20 cellular contexts compared by ENCODE assay signal in the genomic region with DNA sequence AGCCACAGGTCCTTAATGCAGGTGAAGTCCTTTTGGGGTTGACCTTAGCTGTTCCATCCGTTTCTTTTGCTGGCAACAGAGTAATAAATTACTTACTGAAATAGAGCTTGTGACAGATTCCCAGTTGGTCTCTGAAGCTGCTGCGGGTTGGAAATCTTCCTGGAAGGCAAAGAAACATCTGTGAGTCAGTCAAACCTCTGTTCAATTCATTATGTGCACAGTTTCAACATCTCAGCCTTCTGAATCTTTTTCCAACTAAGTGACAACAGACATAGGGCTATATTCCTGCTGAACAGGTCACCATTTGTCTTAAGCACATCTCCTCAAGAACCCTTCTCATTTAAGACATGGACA.
DNase-seq lines count a peak whose midpoint lies in the region; ATAC-seq, FAIRE-seq and TF ChIP-seq lines count a peak whose summit lies in the region.
"Had no signal": no experiment of that assay in that cellular context is flagged by ENCODE, and none has a peak within 500 bp of the region (broad histone marks: within the 10 kb centered on the region; RNA-seq: fewer than 3 reads in every experiment).

No MANE protein-coding gene starts in this region.

- no peaks in the 10 kb centered on the region for H3K9me3 Mint-ChIP-seq in activated naive CD8-positive, alpha-beta T cell treated with anti-CD3 and anti-CD28 coated beads for 36 hours
- H3K9me3 Mint-ChIP-seq: memory B cell had no signal

- no peaks in the 10 kb centered on the region for H3K79me2 ChIP-seq in endothelial cell of umbilical vein (ENCODE audit: control insufficient read depth, insufficient read depth, low read length)

- H3K4me1 ChIP-seq in endothelial cell of umbilical vein (ENCODE audit: control insufficient read depth, extremely low read depth, insufficient read depth, low read length) = peaks cover 6% of the 10 kb centered on the region
- H3K4me1 ChIP-seq: Peyer's patch had no signal

- H3K9ac ChIP-seq in endothelial cell of umbilical vein (replicated peaks; ENCODE audit: extremely low read depth, insufficient read depth, low read length) = no peak overlapping the region

- intact Hi-C loops in endothelial cell of umbilical vein (cut with micrococcal nuclease) = no loop called here
- intact Hi-C loops in head of caudate nucleus (cut with DNase I) = no loop called here

- H3K36me3 ChIP-seq in MG63 (no peaks in the 10 kb centered on the region), endothelial cell of umbilical vein (ENCODE audit: control insufficient read depth in 2 of 2, extremely low read depth in 1 of 2, insufficient read depth in 2 of 2, low read length in 2 of 2) (no peaks in the 10 kb centered on the region)
- H3K36me3 ChIP-seq: esophagus muscularis mucosa, Peyer's patch, stomach had no signal

- CTCF ChIA-PET in endothelial cell of umbilical vein (lab: Charles Lee) = interaction anchor here (1.0 to 1.3 kb wide), 2 partner anchors 12 to 70 kb away, joined by 3 to 4 read pairs; no protein-coding TSS in a partner anchor

- peak; percentile 69 for DNase-seq in AG09319 (ENCODE audit: extremely low read depth, low read depth)
- peak; percentile 48 for DNase-seq in MG63
- peak; percentile 54 for DNase-seq in endothelial cell of umbilical vein (ENCODE audit: low read depth, low spot score)
- DNase-seq in iris pigment epithelial cell (ENCODE audit: low read depth) = peak; percentile 66
- DNase-seq in activated naive CD8-positive, alpha-beta T cell treated with anti-CD3 and anti-CD28 coated beads for 36 hours = no peak
- no peak for DNase-seq in head of caudate nucleus
- no peak for DNase-seq in cerebellar nuclear complex (lab: John Stamatoyannopoulos, UW)
- DNase-seq: activated CD4-positive, alpha-beta T cell treated with anti-CD3 and anti-CD28 coated beads for 1 hour; activated CD8-positive, alpha-beta memory T cell treated with anti-CD3 and anti-CD28 coated beads, Interleukin-2, amount 50 U/mL, for 4 hours; NCI-H526; Peyer's patch; stomach; T-helper 1 cell had no signal

- FAIRE-seq in endothelial cell of umbilical vein (lab: Jason Lieb, UNC) = peak; percentile 57
- FAIRE-seq: colon, K562 had no signal

- H3K27me3 ChIP-seq in MG63 (no peaks in the 10 kb centered on the region), endothelial cell of umbilical vein (ENCODE audit: control insufficient read depth in 2 of 2, insufficient read depth in 2 of 2, low read length in 2 of 2) (no peaks in the 10 kb centered on the region)
- H3K27me3 ChIP-seq: esophagus muscularis mucosa, Peyer's patch, stomach had no signal

- H3K27ac ChIP-seq in endothelial cell of umbilical vein (ENCODE audit: insufficient read depth, low read depth, low read length) = no peak overlapping the region
- H3K27ac ChIP-seq: Peyer's patch, stomach had no signal

- H3K4me2 ChIP-seq in endothelial cell of umbilical vein (ENCODE audit: insufficient read depth, low read length) = no peak overlapping the region

- no peak overlapping the region for H3K27ac Mint-ChIP-seq in activated naive CD8-positive, alpha-beta T cell treated with anti-CD3 and anti-CD28 coated beads for 36 hours
- H3K27ac Mint-ChIP-seq: activated naive CD4-positive, alpha-beta T cell treated with anti-CD3 and anti-CD28 coated beads, Interleukin-2, amount 50 U/mL, for 72 hours; memory B cell had no signal

- dilution Hi-C loops in endothelial cell of umbilical vein (cut with MboI; ENCODE audit: extremely low pct_ligation_motif_present, low sequenced_read_pairs) = no loop called here

- H3K36me3 Mint-ChIP-seq in activated naive CD8-positive, alpha-beta T cell treated with anti-CD3 and anti-CD28 coated beads for 36 hours = no peaks in the 10 kb centered on the region
- H3K36me3 Mint-ChIP-seq: activated naive CD4-positive, alpha-beta T cell treated with anti-CD3 and anti-CD28 coated beads, Interleukin-2, amount 50 U/mL, for 72 hours; memory B cell had no signal

- BruUV-seq in endothelial cell of umbilical vein (replicated peaks; lab: Mats Ljungman, UMichigan) = no TSS peak

- POLR2A ChIA-PET in endothelial cell of umbilical vein (lab: Charles Lee) = no interaction called here

- H3K4me1 Mint-ChIP-seq in activated naive CD8-positive, alpha-beta T cell treated with anti-CD3 and anti-CD28 coated beads for 36 hours = no peaks in the 10 kb centered on the region
- H3K4me1 Mint-ChIP-seq: memory B cell had no signal

- H3K4me3 Mint-ChIP-seq in activated naive CD8-positive, alpha-beta T cell treated with anti-CD3 and anti-CD28 coated beads for 36 hours = no peak overlapping the region
- H3K4me3 Mint-ChIP-seq: memory B cell had no signal

- peaks cover 4% of the 10 kb centered on the region for H3K27me3 Mint-ChIP-seq in activated naive CD8-positive, alpha-beta T cell treated with anti-CD3 and anti-CD28 coated beads for 36 hours
- H3K27me3 Mint-ChIP-seq: memory B cell had no signal

- H3K9me3 ChIP-seq in MG63 (no peaks in the 10 kb centered on the region), endothelial cell of umbilical vein (replicated peaks; ENCODE audit: control insufficient read depth, insufficient read depth, low read length) (no peaks in the 10 kb centered on the region)
- H3K9me3 ChIP-seq: esophagus muscularis mucosa, Peyer's patch, stomach had no signal

- ATAC-seq in GM21529 (IDR thresholded peaks at IDR 0.05; ENCODE audit: unreplicated experiment) = no peak
- ATAC-seq: activated naive CD4-positive, alpha-beta T cell treated with anti-CD3 and anti-CD28 coated beads, Interleukin-2, amount 50 U/mL, for 72 hours; HCT116; K562 had no signal

- no peaks in the 10 kb centered on the region for H3K9me1 ChIP-seq in endothelial cell of umbilical vein (replicated peaks; ENCODE audit: control insufficient read depth, extremely low read depth, insufficient read depth, low read length)

- H4K20me1 ChIP-seq in endothelial cell of umbilical vein (replicated peaks; ENCODE audit: control insufficient read depth, extremely low read depth, insufficient read depth, low read length) = no peaks in the 10 kb centered on the region

- no peak overlapping the region for H2AFZ ChIP-seq in endothelial cell of umbilical vein (ENCODE audit: low read depth, low read length)

- TF ChIP-seq CTCF in AG09319 (IDR thresholded peaks at IDR 0.05; ENCODE audit: low read depth, low read length) (no peak), endothelial cell of umbilical vein (IDR thresholded peaks at IDR 0.05; ENCODE audit: extremely low read depth in 1 of 2, insufficient read depth in 1 of 2, low read depth in 1 of 2, low read length in 2 of 2) (no peak)

- H3K4me3 ChIP-seq in MG63 = no peak overlapping the region
- H3K4me3 ChIP-seq in endothelial cell of umbilical vein (replicated peaks in 1 of 3; ENCODE audit: insufficient read depth in 1 of 3, low read depth in 1 of 3, low read length in 3 of 3) = no peak overlapping the region
- H3K4me3 ChIP-seq: esophagus muscularis mucosa, K562, Peyer's patch, stomach had no signal

- no peak for TF ChIP-seq POLR2A in endothelial cell of umbilical vein (IDR thresholded peaks at IDR 0.05; ENCODE audit: low read depth, low read length)

TF ChIP-seq in endothelial cell of umbilical vein, 7 proteins besides CTCF, POLR2A, EP300 and RAD21:
- TF ChIP-seq MYC (IDR thresholded peaks at IDR 0.05; ENCODE audit: low read depth, low read length) (no peak), EZH2 (IDR thresholded peaks at IDR 0.05; ENCODE audit: borderline replicate concordance, low read depth, low read length, severe bottlenecking) (no peak), FOS (IDR thresholded peaks at IDR 0.05; ENCODE audit: borderline replicate concordance, insufficient read depth, low read length) (no peak), JUN (IDR thresholded peaks at IDR 0.05; ENCODE audit: borderline replicate concordance, insufficient read depth, insufficient read length, low read depth) (no peak), POLR2AphosphoS5 (IDR thresholded peaks at IDR 0.05; ENCODE audit: insufficient read depth, low read depth, low read length) (no peak), GATA2 (IDR thresholded peaks at IDR 0.05; ENCODE audit: insufficient read depth, insufficient read length, low read depth, low read length) (no peak)
- TF ChIP-seq, protein P1, sequence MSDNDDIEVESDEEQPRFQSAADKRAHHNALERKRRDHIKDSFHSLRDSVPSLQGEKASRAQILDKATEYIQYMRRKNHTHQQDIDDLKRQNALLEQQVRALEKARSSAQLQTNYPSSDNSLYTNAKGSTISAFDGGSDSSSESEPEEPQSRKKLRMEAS (IDR thresholded peaks at IDR 0.05; ENCODE audit: insufficient read depth, insufficient read length) = no peak
TF ChIP-seq in endothelial cell of umbilical vein: peak in this region for 0.

Comparison
In these comparisons a context has a peak if more than half of its experiments do, and no peak if none do; other contexts are left out.
1. DNase-seq: peak in AG09319 (single experiment), MG63 (single experiment), endothelial cell of umbilical vein (single experiment) and iris pigment epithelial cell (single experiment); none in activated naive CD8-positive, alpha-beta T cell treated with anti-CD3 and anti-CD28 coated beads for 36 hours (single experiment), head of caudate nucleus (0 of 42) and cerebellar nuclear complex (0 of 2).